Comparison of ENCODE assay signal across 1 cellular context in genomic region chr14:77133718-77134338, GRCh38.
A peak's percentile ranks its signal among the peaks of the same experiment; 100 is the strongest.
TF ChIP-seq lines count a peak whose summit lies in the region.

No MANE protein-coding gene starts in this region.

TF ChIP-seq in HepG2, 621 proteins besides CTCF, POLR2A, EP300 and RAD21 (continued from another document and continues in another):
- TF ChIP-seq POGZ (CRISPR knock-in tag; IDR thresholded peaks at IDR 0.05) (no peak), ARHGAP35 (CRISPR knock-in tag; IDR thresholded peaks at IDR 0.05; ENCODE audit: borderline replicate concordance) (peak; percentile 36; the same call in 1 of the 2 replicates), NFKB2 (CRISPR knock-in tag; IDR thresholded peaks at IDR 0.05; ENCODE audit: borderline replicate concordance) (peak; percentile 80; the same call in 1 of the 2 replicates), FOXC1 (CRISPR knock-in tag; IDR thresholded peaks at IDR 0.05; ENCODE audit: borderline replicate concordance) (no peak; the same call in 1 of the 2 replicates), ZSCAN25 (CRISPR knock-in tag; IDR thresholded peaks at IDR 0.05) (no peak), ZNF564 (CRISPR knock-in tag; IDR thresholded peaks at IDR 0.05) (no peak), BCL6 (CRISPR knock-in tag; IDR thresholded peaks at IDR 0.05) (peak; percentile 42; the same call in 1 of the 2 replicates), ZBTB42 (CRISPR knock-in tag; IDR thresholded peaks at IDR 0.05) (no peak), HNRNPLL (IDR thresholded peaks at IDR 0.05; ENCODE audit: low read depth, low read length, poor library complexity, severe bottlenecking) (no peak), REST (IDR thresholded peaks at IDR 0.05; ENCODE audit: borderline replicate concordance in 1 of 2, low read depth in 1 of 2, low read length in 2 of 2) (peak; percentile 97), EHMT2 (IDR thresholded peaks at IDR 0.05; ENCODE audit: borderline replicate concordance, low read depth, low read length) (peak; percentile 97), TP53 (CRISPR knock-in tag; conservative IDR thresholded peaks at IDR 0.05) (no peak), ZNF878 (CRISPR knock-in tag; IDR thresholded peaks at IDR 0.05) (0 out of 2 replicates have a peak, but pooled peaks have one; percentile 41), ZFP90 (CRISPR knock-in tag; IDR thresholded peaks at IDR 0.05; ENCODE audit: borderline replicate concordance) (no peak), ZNF790 (CRISPR knock-in tag; IDR thresholded peaks at IDR 0.05; ENCODE audit: borderline replicate concordance) (no peak), ZNF768 (CRISPR knock-in tag; IDR thresholded peaks at IDR 0.05) (peak; percentile 18; the same call in 1 of the 2 replicates), FOSL2 (CRISPR knock-in tag; IDR thresholded peaks at IDR 0.05) (no peak; the same call in 1 of the 2 replicates), PBX2 (CRISPR knock-in tag; IDR thresholded peaks at IDR 0.05) (no peak), RFX3 (CRISPR knock-in tag; IDR thresholded peaks at IDR 0.05) (no peak), ARID5B (CRISPR knock-in tag; IDR thresholded peaks at IDR 0.05) (peak; percentile 39; the same call in 1 of the 2 replicates), ZNF652 (CRISPR knock-in tag; IDR thresholded peaks at IDR 0.05; ENCODE audit: borderline replicate concordance, low read depth) (no peak), ZSCAN12 (CRISPR knock-in tag; IDR thresholded peaks at IDR 0.05) (0 out of 2 replicates have a peak, but pooled peaks have one; percentile 58), NR2F6 (IDR thresholded peaks at IDR 0.05) (no peak), NR2F6 (CRISPR knock-in tag; IDR thresholded peaks at IDR 0.05) (peak; percentile 38; the same call in 1 of the 2 replicates), NCOA2 (CRISPR knock-in tag; IDR thresholded peaks at IDR 0.05) (peak; percentile 42; the same call in 1 of the 2 replicates), CCDC6 (CRISPR knock-in tag; IDR thresholded peaks at IDR 0.05) (peak; percentile 45; the same call in 1 of the 2 replicates), CREM (IDR thresholded peaks at IDR 0.05) (no peak), CREM (CRISPR knock-in tag; IDR thresholded peaks at IDR 0.05) (no peak), ZNF724P (CRISPR knock-in tag; IDR thresholded peaks at IDR 0.05; ENCODE audit: borderline replicate concordance) (0 out of 2 replicates have a peak, but pooled peaks have one; percentile 51), ZNF281 (CRISPR knock-in tag; IDR thresholded peaks at IDR 0.05; ENCODE audit: borderline replicate concordance) (peak; percentile 51), NFE2L1 (CRISPR knock-in tag; IDR thresholded peaks at IDR 0.05; ENCODE audit: borderline replicate concordance) (no peak), AHR (CRISPR knock-in tag; IDR thresholded peaks at IDR 0.05) (0 out of 2 replicates have a peak, but pooled peaks have one; percentile 53), RORA (CRISPR knock-in tag; IDR thresholded peaks at IDR 0.05) (no peak), PCBP1 (IDR thresholded peaks at IDR 0.05; ENCODE audit: borderline replicate concordance, low read depth, low read length) (no peak), ZNF546 (CRISPR knock-in tag; conservative IDR thresholded peaks at IDR 0.05) (no peak), ZNF33B (CRISPR knock-in tag; IDR thresholded peaks at IDR 0.05) (no peak), NR2F1 (CRISPR knock-in tag; IDR thresholded peaks at IDR 0.05) (no peak), ZNF572 (CRISPR knock-in tag; IDR thresholded peaks at IDR 0.05) (no peak), MAX (IDR thresholded peaks at IDR 0.05) (no peak), ZNF850 (CRISPR knock-in tag; conservative IDR thresholded peaks at IDR 0.05) (no peak), CHD2 (IDR thresholded peaks at IDR 0.05; ENCODE audit: low read depth, low read length) (no peak), ZNF674 (CRISPR knock-in tag; IDR thresholded peaks at IDR 0.05; ENCODE audit: low read depth) (no peak), ZNF773 (CRISPR knock-in tag; IDR thresholded peaks at IDR 0.05; ENCODE audit: borderline replicate concordance) (peak; percentile 90; the same call in 1 of the 2 replicates), NFYB (CRISPR knock-in tag; IDR thresholded peaks at IDR 0.05) (0 out of 2 replicates have a peak, but pooled peaks have one; percentile 16), TGIF2 (CRISPR knock-in tag; IDR thresholded peaks at IDR 0.05) (peak; percentile 66), ZNF558 (CRISPR knock-in tag; IDR thresholded peaks at IDR 0.05; ENCODE audit: borderline replicate concordance) (no peak; the same call in 1 of the 2 replicates)
- TF ChIP-seq, protein P1, sequence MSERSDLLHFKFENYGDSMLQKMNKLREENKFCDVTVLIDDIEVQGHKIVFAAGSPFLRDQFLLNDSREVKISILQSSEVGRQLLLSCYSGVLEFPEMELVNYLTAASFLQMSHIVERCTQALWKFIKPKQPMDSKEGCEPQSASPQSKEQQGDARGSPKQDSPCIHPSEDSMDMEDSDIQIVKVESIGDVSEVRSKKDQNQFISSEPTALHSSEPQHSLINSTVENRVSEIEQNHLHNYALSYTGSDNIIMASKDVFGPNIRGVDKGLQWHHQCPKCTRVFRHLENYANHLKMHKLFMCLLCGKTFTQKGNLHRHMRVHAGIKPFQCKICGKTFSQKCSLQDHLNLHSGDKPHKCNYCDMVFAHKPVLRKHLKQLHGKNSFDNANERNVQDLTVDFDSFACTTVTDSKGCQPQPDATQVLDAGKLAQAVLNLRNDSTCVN (CRISPR knock-in tag; IDR thresholded peaks at IDR 0.05; ENCODE audit: borderline replicate concordance): peak; percentile 76; the same call in 1 of the 2 replicates
- TF ChIP-seq, protein P2, sequence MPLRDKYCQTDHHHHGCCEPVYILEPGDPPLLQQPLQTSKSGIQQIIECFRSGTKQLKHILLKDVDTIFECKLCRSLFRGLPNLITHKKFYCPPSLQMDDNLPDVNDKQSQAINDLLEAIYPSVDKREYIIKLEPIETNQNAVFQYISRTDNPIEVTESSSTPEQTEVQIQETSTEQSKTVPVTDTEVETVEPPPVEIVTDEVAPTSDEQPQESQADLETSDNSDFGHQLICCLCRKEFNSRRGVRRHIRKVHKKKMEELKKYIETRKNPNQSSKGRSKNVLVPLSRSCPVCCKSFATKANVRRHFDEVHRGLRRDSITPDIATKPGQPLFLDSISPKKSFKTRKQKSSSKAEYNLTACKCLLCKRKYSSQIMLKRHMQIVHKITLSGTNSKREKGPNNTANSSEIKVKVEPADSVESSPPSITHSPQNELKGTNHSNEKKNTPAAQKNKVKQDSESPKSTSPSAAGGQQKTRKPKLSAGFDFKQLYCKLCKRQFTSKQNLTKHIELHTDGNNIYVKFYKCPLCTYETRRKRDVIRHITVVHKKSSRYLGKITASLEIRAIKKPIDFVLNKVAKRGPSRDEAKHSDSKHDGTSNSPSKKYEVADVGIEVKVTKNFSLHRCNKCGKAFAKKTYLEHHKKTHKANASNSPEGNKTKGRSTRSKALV (CRISPR knock-in tag; IDR thresholded peaks at IDR 0.05): peak; percentile 67; the same call in 1 of the 2 replicates
- TF ChIP-seq, protein P3, sequence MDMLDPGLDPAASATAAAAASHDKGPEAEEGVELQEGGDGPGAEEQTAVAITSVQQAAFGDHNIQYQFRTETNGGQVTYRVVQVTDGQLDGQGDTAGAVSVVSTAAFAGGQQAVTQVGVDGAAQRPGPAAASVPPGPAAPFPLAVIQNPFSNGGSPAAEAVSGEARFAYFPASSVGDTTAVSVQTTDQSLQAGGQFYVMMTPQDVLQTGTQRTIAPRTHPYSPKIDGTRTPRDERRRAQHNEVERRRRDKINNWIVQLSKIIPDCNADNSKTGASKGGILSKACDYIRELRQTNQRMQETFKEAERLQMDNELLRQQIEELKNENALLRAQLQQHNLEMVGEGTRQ (IDR thresholded peaks at IDR 0.05; ENCODE audit: low read depth, low read length): no peak
- TF ChIP-seq, protein P3 (CRISPR knock-in tag; IDR thresholded peaks at IDR 0.05; ENCODE audit: borderline replicate concordance): no peak
